ENCODE assay signal across 9 cellular contexts in the genomic region with DNA sequence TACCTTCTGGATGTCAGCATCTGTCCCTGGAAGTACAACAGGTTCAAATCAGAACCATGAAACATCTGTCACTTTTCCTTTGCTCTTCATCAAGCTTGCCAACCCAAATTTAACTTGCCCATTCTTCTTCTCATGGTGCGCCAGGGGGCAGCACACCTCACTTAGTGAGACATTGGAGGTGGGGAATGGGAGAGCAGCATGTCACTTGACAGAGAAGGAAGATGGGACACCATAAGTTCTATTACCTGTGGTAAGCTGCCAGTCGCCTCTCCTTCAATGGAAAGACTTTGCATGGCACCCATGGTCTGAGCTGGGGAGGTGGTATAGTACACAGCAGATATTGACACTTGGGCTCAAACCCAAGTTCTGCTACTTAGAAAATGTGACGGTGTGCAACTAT. TPM values are rescaled to one million over a fixed set of nuclear protein-coding genes. Genes with fewer than 3 reads are reported as not detected.
DNase-seq lines count a peak whose midpoint lies in the region; ATAC-seq, FAIRE-seq and TF ChIP-seq lines count a peak whose summit lies in the region.
"Had no signal": no experiment of that assay in that cellular context is flagged by ENCODE, and none has a peak within 500 bp of the region (broad histone marks: within the 10 kb centered on the region; RNA-seq: fewer than 3 reads in every experiment).

No MANE protein-coding gene starts in this region.

- DNase-seq in NCI-H526 (lab: John Stamatoyannopoulos, UW): peak; percentile 26 to 57
- no peak for DNase-seq in NCI-H526 treated with DMSO at 0.1 percent for 48 hours (lab: John Stamatoyannopoulos, UW)
- DNase-seq in HuH-7.5 (ENCODE audit: low spot score): peak; percentile 68
- DNase-seq in adipocyte (ENCODE audit: low read depth): peak; percentile 65
- DNase-seq in lung microvascular endothelial cell (ENCODE audit: low read depth in 2 of 2): peak; percentile 23 to 70
- no peak for DNase-seq in H54 (ENCODE audit: insufficient read length, low spot score)
- DNase-seq in activated effector memory CD4-positive, alpha-beta T cell treated with anti-CD3 and anti-CD28 coated beads, Interleukin-2, amount 50 U/mL, for 16 hours: no peak

- H3K36me3 ChIP-seq in adipocyte (ENCODE audit: control insufficient read depth, insufficient read depth, low read length, severe bottlenecking): no peaks in the 10 kb centered on the region

- no peak for TF ChIP-seq POLR2A in H54 (IDR thresholded peaks at IDR 0.05; ENCODE audit: low read depth, low read length)

- no peak overlapping the region for H3K9ac ChIP-seq in adipocyte (ENCODE audit: low read length)

- peaks cover 4% of the 10 kb centered on the region for H3K9me3 ChIP-seq in adipocyte (ENCODE audit: control insufficient read depth, low read length)

- FAIRE-seq in H54 (lab: Jason Lieb, UNC): no peak

- peaks cover 73% of the 10 kb centered on the region for H3K27me3 ChIP-seq in adipocyte (replicated peaks; ENCODE audit: control insufficient read depth, insufficient read depth, low read length)

- no peak overlapping the region for H3K4me3 ChIP-seq in adipocyte (ENCODE audit: low read length)

- H3K4me1 ChIP-seq in adipocyte (ENCODE audit: control insufficient read depth, insufficient read depth, low read length): peaks cover 4% of the 10 kb centered on the region

- ATAC-seq in HG02571 (IDR thresholded peaks at IDR 0.05; ENCODE audit: unreplicated experiment): no peak

RNA-seq across cellular contexts. Expression of a gene that starts 2.9 kb away (rescaled TPM):
- 5.9 and 14.9 TPM in 2 replicates for total RNA-seq in lung microvascular endothelial cell
- total RNA-seq: CD4-positive, CD25-positive, alpha-beta regulatory T cell had no signal

Comparison
In these comparisons a context has a peak if more than half of its experiments do, and no peak if none do; other contexts are left out.
1. DNase-seq: peak in NCI-H526 (2 of 2), HuH-7.5 (single experiment), adipocyte (single experiment) and lung microvascular endothelial cell (2 of 2); none in NCI-H526 treated with DMSO at 0.1 percent for 48 hours (single experiment), H54 (single experiment) and activated effector memory CD4-positive, alpha-beta T cell treated with anti-CD3 and anti-CD28 coated beads, Interleukin-2, amount 50 U/mL, for 16 hours (single experiment).